In the genomic region with DNA sequence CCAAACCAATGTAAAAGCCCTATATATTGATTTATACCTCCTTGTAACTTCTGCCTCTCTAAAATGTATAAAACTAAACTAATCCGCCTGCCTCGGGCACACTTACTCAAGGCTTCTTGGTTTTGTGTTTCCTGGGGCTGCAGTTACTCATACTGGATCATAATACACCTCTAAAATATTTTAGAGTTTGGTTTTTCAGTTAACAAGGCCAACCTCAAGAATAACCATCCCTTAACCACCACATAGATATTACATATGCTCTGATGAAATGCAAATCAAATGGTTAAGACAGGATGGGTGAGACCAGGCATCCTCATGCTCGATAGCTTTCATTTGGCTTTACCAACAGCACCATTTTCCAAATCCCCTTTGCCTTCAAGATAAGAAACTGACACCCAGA, we compare ENCODE assay signal across 1 cellular context.
TF ChIP-seq lines count a peak whose summit lies in the region.

No MANE protein-coding gene starts in this region.

TF ChIP-seq in WTC11, 78 proteins besides CTCF, POLR2A, EP300 and RAD21 (continued from another document):
- no peak for TF ChIP-seq ZNF317 (CRISPR knock-in tag; IDR thresholded peaks at IDR 0.05; ENCODE audit: borderline replicate concordance, low read depth)
- no peak for TF ChIP-seq ELF4 (CRISPR knock-in tag; IDR thresholded peaks at IDR 0.05; ENCODE audit: low read depth)
- TF ChIP-seq, protein P1, sequence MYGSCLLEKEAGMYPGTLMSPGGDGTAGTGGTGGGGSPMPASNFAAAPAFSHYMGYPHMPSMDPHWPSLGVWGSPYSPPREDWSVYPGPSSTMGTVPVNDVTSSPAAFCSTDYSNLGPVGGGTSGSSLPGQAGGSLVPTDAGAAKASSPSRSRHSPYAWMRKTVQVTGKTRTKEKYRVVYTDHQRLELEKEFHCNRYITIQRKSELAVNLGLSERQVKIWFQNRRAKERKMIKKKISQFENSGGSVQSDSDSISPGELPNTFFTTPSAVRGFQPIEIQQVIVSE (CRISPR knock-in tag; IDR thresholded peaks at IDR 0.05; ENCODE audit: borderline replicate concordance) = no peak
- TF ChIP-seq ATF1 (CRISPR knock-in tag; IDR thresholded peaks at IDR 0.05) = no peak
- no peak for TF ChIP-seq ZNF396 (CRISPR knock-in tag; IDR thresholded peaks at IDR 0.05; ENCODE audit: borderline replicate concordance)
- TF ChIP-seq KAT7 (CRISPR knock-in tag; IDR thresholded peaks at IDR 0.05; ENCODE audit: borderline replicate concordance) = no peak
- TF ChIP-seq, protein P2, sequence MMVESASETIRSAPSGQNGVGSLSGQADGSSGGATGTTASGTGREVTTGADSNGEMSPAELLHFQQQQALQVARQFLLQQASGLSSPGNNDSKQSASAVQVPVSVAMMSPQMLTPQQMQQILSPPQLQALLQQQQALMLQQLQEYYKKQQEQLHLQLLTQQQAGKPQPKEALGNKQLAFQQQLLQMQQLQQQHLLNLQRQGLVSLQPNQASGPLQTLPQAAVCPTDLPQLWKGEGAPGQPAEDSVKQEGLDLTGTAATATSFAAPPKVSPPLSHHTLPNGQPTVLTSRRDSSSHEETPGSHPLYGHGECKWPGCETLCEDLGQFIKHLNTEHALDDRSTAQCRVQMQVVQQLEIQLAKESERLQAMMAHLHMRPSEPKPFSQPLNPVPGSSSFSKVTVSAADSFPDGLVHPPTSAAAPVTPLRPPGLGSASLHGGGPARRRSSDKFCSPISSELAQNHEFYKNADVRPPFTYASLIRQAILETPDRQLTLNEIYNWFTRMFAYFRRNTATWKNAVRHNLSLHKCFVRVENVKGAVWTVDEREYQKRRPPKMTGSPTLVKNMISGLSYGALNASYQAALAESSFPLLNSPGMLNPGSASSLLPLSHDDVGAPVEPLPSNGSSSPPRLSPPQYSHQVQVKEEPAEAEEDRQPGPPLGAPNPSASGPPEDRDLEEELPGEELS (CRISPR knock-in tag; IDR thresholded peaks at IDR 0.05) = no peak
- no peak for TF ChIP-seq NFE2L1 (CRISPR knock-in tag; IDR thresholded peaks at IDR 0.05)
